ENCODE assay signal across 9 cellular contexts in genomic region chr4:10315638-10316037, GRCh38.
"Had no signal": no experiment of that assay in that cellular context is flagged by ENCODE, and none has a peak within 500 bp of the region (broad histone marks: within the 10 kb centered on the region; RNA-seq: fewer than 3 reads in every experiment).

No MANE protein-coding gene starts in this region.

- ATAC-seq: HepG2, K562 had no signal

- H3K36me3 Mint-ChIP-seq: IgD-negative memory B cell had no signal

- H3K4me2 ChIP-seq: KMS-11 had no signal

- H3K9ac ChIP-seq: KMS-11 had no signal

- H3K27ac ChIP-seq: HL-60, KMS-11 had no signal

- DNase-seq: IMR-90, KBM-7, KG1 had no signal

- H3K4me1 Mint-ChIP-seq: IgD-negative memory B cell had no signal

- H3K9me3 Mint-ChIP-seq: IgD-negative memory B cell had no signal

- FAIRE-seq: HepG2, HTR-8/SVneo, K562 had no signal

- H3K4me3 ChIP-seq: K562 had no signal

- H3K27ac Mint-ChIP-seq: IgD-negative memory B cell had no signal

- H3K4me3 Mint-ChIP-seq: IgD-negative memory B cell had no signal
